Comparison of ENCODE assay signal across 8 cellular contexts in genomic region chr11:114262681-114263509, GRCh38. TPM values are rescaled to one million over a fixed set of nuclear protein-coding genes. Genes with fewer than 3 reads are reported as not detected.
DNase-seq lines count a peak whose midpoint lies in the region; ATAC-seq and TF ChIP-seq lines count a peak whose summit lies in the region.

No MANE protein-coding gene starts in this region.

- H3K9me3 Mint-ChIP-seq in activated T-helper 2 cell treated with anti-CD3 and anti-CD28 coated beads, Interferon-gamma antibody, Interleukin-2, Interleukin-4, amounts not matched to agents 10 μg/mL and 5 μg/mL and 100 μg/mL, durations not matched to agents 14 hours and 24 hours and 36 hours: no peaks in the 10 kb centered on the region

- H3K27ac Mint-ChIP-seq in activated T-helper 2 cell treated with anti-CD3 and anti-CD28 coated beads, Interferon-gamma antibody, Interleukin-2, Interleukin-4, amounts not matched to agents 10 μg/mL and 5 μg/mL and 100 μg/mL, durations not matched to agents 14 hours and 24 hours and 36 hours: no peak overlapping the region

- peak; percentile 72 for TF ChIP-seq CTCF in AG04449 (IDR thresholded peaks at IDR 0.05; ENCODE audit: insufficient read depth, low read length, missing control alignments)
- TF ChIP-seq CTCF in GM10266 (IDR thresholded peaks at IDR 0.05; ENCODE audit: control insufficient read depth, insufficient read depth, low read depth, missing control alignments): peak; percentile 34
- peak; percentile 28 to 76 (median 68) for TF ChIP-seq CTCF in adrenal gland (IDR thresholded peaks at IDR 0.05)
- TF ChIP-seq CTCF in gastrocnemius medialis (IDR thresholded peaks at IDR 0.05 in 4 of 5, conservative IDR thresholded peaks at IDR 0.05 in 1 of 5): peak; percentile 31 to 66 (median 41)

- H3K4me3 ChIP-seq in AG04449 (ENCODE audit: low read depth, low read length) (no peak overlapping the region), adrenal gland (no peak overlapping the region), right cardiac atrium (ENCODE audit: low read length) (no peak overlapping the region), gastrocnemius medialis (no peak overlapping the region)

- ATAC-seq in right cardiac atrium (peak; percentile 3 to 44), gastrocnemius medialis (no peak), HG02588 (IDR thresholded peaks at IDR 0.05; ENCODE audit: unreplicated experiment) (no peak)

- H3K27me3 ChIP-seq in adrenal gland (no peaks in the 10 kb centered on the region), right cardiac atrium (ENCODE audit: control insufficient read depth, insufficient read depth) (no peaks in the 10 kb centered on the region), gastrocnemius medialis (no peaks in the 10 kb centered on the region)

- no peak overlapping the region for H3K4me3 Mint-ChIP-seq in activated T-helper 2 cell treated with anti-CD3 and anti-CD28 coated beads, Interferon-gamma antibody, Interleukin-2, Interleukin-4, amounts not matched to agents 10 μg/mL and 5 μg/mL and 100 μg/mL, durations not matched to agents 14 hours and 24 hours and 36 hours (ENCODE audit: low read depth)

- POLR2A ChIA-PET in AG04449 (lab: Yijun Ruan, JAX): no interaction called here

- intact Hi-C loops in adrenal gland (cut with DNase I) (loop anchor here (5.0 kb wide), 4 partner anchors 81 to 366 kb away; no protein-coding TSS in a partner anchor), right cardiac atrium (cut with DNase I) (loop anchor here in 3 of 4 donors (2.0 to 10.0 kb wide), 7 partner anchors 226 to 366 kb away; partner anchors contain the start of gene HTR3B (in 1 of the 3)), gastrocnemius medialis (cut with DNase I; ENCODE audit: low total_unique reads) (loop anchor here (1.0 to 5.0 kb wide), 3 partner anchors 227 to 366 kb away; no protein-coding TSS in a partner anchor)
- intact Hi-C loops in activated T-helper 2 cell treated with anti-CD3 and anti-CD28 coated beads, Interferon-gamma antibody, Interleukin-2, Interleukin-4, amounts not matched to agents 10 μg/mL and 5 μg/mL and 100 μg/mL, durations not matched to agents 14 hours and 24 hours and 36 hours (cut with micrococcal nuclease): no loop called here

- peaks cover 13 to 28% of the 10 kb centered on the region in 2 donors for H3K4me1 ChIP-seq in adrenal gland (replicated peaks in 1 of 2)
- peaks cover 11% of the 10 kb centered on the region for H3K4me1 ChIP-seq in right cardiac atrium (ENCODE audit: control insufficient read depth, insufficient read depth, low read length)
- peaks cover 27 to 38% of the 10 kb centered on the region in 2 donors for H3K4me1 ChIP-seq in gastrocnemius medialis

- no peaks in the 10 kb centered on the region for H3K36me3 ChIP-seq in adrenal gland (replicated peaks in 1 of 2)
- H3K36me3 ChIP-seq in gastrocnemius medialis: no peaks in the 10 kb centered on the region

- DNase-seq in AG04449 (ENCODE audit: low read depth, low spot score) (no peak), GM10266 (ENCODE audit: extremely low spot score) (no peak), NCI-H2196 treated with DMSO at 0.1 percent for 48 hours (lab: John Stamatoyannopoulos, UW; ENCODE audit: unreplicated experiment) (peak; percentile 33), adrenal gland (peak in 6 of 7 donors; percentile 57 to 82 (median 64)), right cardiac atrium (peak in 1 of 3 donors; percentile 55), gastrocnemius medialis (peak in 1 of 2 donors; percentile 44)
- DNase-seq in activated T-helper 2 cell treated with anti-CD3 and anti-CD28 coated beads, Interferon-gamma antibody, Interleukin-2, Interleukin-4, amounts not matched to agents 10 μg/mL and 5 μg/mL and 100 μg/mL, durations not matched to agents 14 hours and 24 hours and 36 hours (ENCODE audit: low spot score): no peak

- TF ChIP-seq POLR2A in adrenal gland (IDR thresholded peaks at IDR 0.05) (no peak), gastrocnemius medialis (IDR thresholded peaks at IDR 0.05) (peak in 1 of 2 donors; percentile 8)

- H3K9me3 ChIP-seq in adrenal gland (replicated peaks in 1 of 3) (no peaks in the 10 kb centered on the region), right cardiac atrium (ENCODE audit: control insufficient read depth, low read length) (no peaks in the 10 kb centered on the region), gastrocnemius medialis (no peaks in the 10 kb centered on the region)

- H3K27ac ChIP-seq in adrenal gland (peak overlapping the region in 1 of 5 donors; percentile 38), right cardiac atrium (ENCODE audit: low read length) (no peak overlapping the region), gastrocnemius medialis (peak overlapping the region in 3 of 4 donors; percentile 44 to 98 (median 93))

- in situ Hi-C loops in gastrocnemius medialis (cut with MboI; ENCODE audit: low sequenced_read_pairs in 4 of 4): loop anchor here (5.0 to 25.0 kb wide), 4 partner anchors 226 to 376 kb away; partner anchors contain the start of gene USP28 (in 1 of the 4)

- H3K4me1 Mint-ChIP-seq in activated T-helper 2 cell treated with anti-CD3 and anti-CD28 coated beads, Interferon-gamma antibody, Interleukin-2, Interleukin-4, amounts not matched to agents 10 μg/mL and 5 μg/mL and 100 μg/mL, durations not matched to agents 14 hours and 24 hours and 36 hours (ENCODE audit: low read depth): no peaks in the 10 kb centered on the region

- 21 to 24% (median 22%) methylated on average over 9 of the region's 9 CpGs for WGBS in adrenal gland, 4 donors
- 16% methylated on average over 9 of the region's 9 CpGs for WGBS in right cardiac atrium

- H3K36me3 Mint-ChIP-seq in activated T-helper 2 cell treated with anti-CD3 and anti-CD28 coated beads, Interferon-gamma antibody, Interleukin-2, Interleukin-4, amounts not matched to agents 10 μg/mL and 5 μg/mL and 100 μg/mL, durations not matched to agents 14 hours and 24 hours and 36 hours (ENCODE audit: low read depth): no peaks in the 10 kb centered on the region

- CTCF ChIA-PET in AG04449 (lab: Yijun Ruan, JAX): interaction anchor here (0.6 to 11.2 kb wide), 27 partner anchors 9 to 498 kb away, joined by 3 to 279 read pairs (median 6); partner anchors contain the start of genes HTR3A and HTR3B

- peaks cover 7% of the 10 kb centered on the region for H3K27me3 Mint-ChIP-seq in activated T-helper 2 cell treated with anti-CD3 and anti-CD28 coated beads, Interferon-gamma antibody, Interleukin-2, Interleukin-4, amounts not matched to agents 10 μg/mL and 5 μg/mL and 100 μg/mL, durations not matched to agents 14 hours and 24 hours and 36 hours (ENCODE audit: low read depth)

RNA-seq across cellular contexts. Expression of gene NNMT, which starts 33.3 kb away (rescaled TPM):
- total RNA-seq in adrenal gland: 100 to 1,000 TPM in 2 of 8 donors, 10 to 100 TPM in 6; 13.6 to 162 (median 77.4) TPM
- 100 to 1,000 TPM in 2 of 3 donors, 10 to 100 TPM in 1; 30.6 to 354 (median 128) TPM for polyA plus RNA-seq in adrenal gland
- 100 to 1,000 TPM in 1 of 4 donors, 10 to 100 TPM in 3; 16.8 to 183 (median 50.8) TPM for total RNA-seq in right cardiac atrium
- polyA plus RNA-seq in right cardiac atrium: 56.9 TPM
- total RNA-seq in gastrocnemius medialis: 100 to 1,000 TPM; 157 to 968 (median 541) TPM
- total RNA-seq in activated T-helper 2 cell treated with anti-CD3 and anti-CD28 coated beads, Interferon-gamma antibody, Interleukin-2, Interleukin-4, amounts not matched to agents 10 μg/mL and 5 μg/mL and 100 μg/mL, durations not matched to agents 14 hours and 24 hours and 36 hours: not detected in 2 replicates

Comparison
In these comparisons a context has a peak if more than half of its experiments do, and no peak if none do; other contexts are left out.
1. DNase-seq: peak in NCI-H2196 treated with DMSO at 0.1 percent for 48 hours (single experiment) and adrenal gland (6 of 7); none in AG04449 (single experiment), GM10266 (single experiment) and activated T-helper 2 cell treated with anti-CD3 and anti-CD28 coated beads, Interferon-gamma antibody, Interleukin-2, Interleukin-4, amounts not matched to agents 10 μg/mL and 5 μg/mL and 100 μg/mL, durations not matched to agents 14 hours and 24 hours and 36 hours (single experiment).
2. ATAC-seq: peak in right cardiac atrium (2 of 2); none in gastrocnemius medialis (0 of 2) and HG02588 (single experiment).
3. RNA of gene NNMT, which starts 33.3 kb away (total RNA-seq): 157 to 968 TPM in gastrocnemius medialis, 13.6 to 162 TPM in adrenal gland and 16.8 to 183 TPM in right cardiac atrium; not detected in activated T-helper 2 cell treated with anti-CD3 and anti-CD28 coated beads, Interferon-gamma antibody, Interleukin-2, Interleukin-4, amounts not matched to agents 10 μg/mL and 5 μg/mL and 100 μg/mL, durations not matched to agents 14 hours and 24 hours and 36 hours; every median in the first group is over 10 times any median in the second.
4. Peak in every context shown above with its lines, with median percentiles within 50 percentile points of each other: CTCF ChIP-seq.